ENCODE assay signal across 17 cellular contexts in the genomic region with DNA sequence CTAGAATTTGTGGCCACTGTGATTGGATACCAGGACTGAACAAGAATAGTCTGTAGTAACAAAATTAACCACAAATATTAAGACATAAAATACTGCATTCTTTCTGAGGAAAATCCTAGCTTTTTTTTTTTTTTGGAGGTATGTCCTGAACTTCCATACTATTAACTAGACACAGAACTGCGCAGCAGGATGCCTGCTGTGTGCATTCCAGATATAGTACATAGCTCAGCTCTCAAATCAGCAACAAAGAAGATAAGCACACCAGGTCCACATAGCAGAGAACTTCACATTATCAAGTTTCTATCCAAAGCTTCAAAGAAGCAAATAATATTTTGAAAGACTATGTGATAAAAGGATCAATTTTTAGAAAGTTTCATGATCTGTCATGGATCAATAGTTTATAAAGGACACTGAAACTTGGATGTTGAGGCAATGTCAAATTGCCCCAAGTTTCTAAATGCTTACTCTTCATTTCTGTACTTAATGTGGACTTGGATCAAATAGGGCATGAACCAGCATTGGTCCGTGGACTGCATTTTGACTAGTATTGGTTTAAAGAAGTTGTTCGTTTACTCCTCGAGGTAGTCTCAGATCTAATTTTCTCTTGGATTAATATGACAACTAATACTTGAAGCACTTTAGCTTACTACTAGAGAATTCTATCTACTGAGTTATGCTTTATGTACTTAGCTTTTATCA. TPM values are rescaled to one million over a fixed set of nuclear protein-coding genes. Genes with fewer than 3 reads are reported as not detected.
A peak's percentile ranks its signal among the peaks of the same experiment; 100 is the strongest.
DNase-seq lines count a peak whose midpoint lies in the region; ATAC-seq and TF ChIP-seq lines count a peak whose summit lies in the region.
"Had no signal": no experiment of that assay in that cellular context is flagged by ENCODE, and none has a peak within 500 bp of the region (broad histone marks: within the 10 kb centered on the region; RNA-seq: fewer than 3 reads in every experiment).

No MANE protein-coding gene starts in this region.

- H3K4ac ChIP-seq in mesenchymal stem cell (ENCODE audit: low read depth in 1 of 2, low read length in 2 of 2): no peak overlapping the region

- H2AK5ac ChIP-seq in mesenchymal stem cell (ENCODE audit: low read length, severe bottlenecking): no peak overlapping the region

- no peak overlapping the region for H2BK120ac ChIP-seq in mesenchymal stem cell (ENCODE audit: low read depth, low read length)

- peaks cover 0 to 96% (median 87%) of the 10 kb centered on the region in 9 donors for H3K36me3 ChIP-seq in heart left ventricle
- peaks cover 0 to 97% of the 10 kb centered on the region in 2 experiments for H3K36me3 ChIP-seq in mesenchymal stem cell (ENCODE audit: control insufficient read depth in 1 of 2, insufficient read depth in 2 of 2, low read depth in 1 of 2, low read length in 2 of 2)

- H2BK12ac ChIP-seq in mesenchymal stem cell (ENCODE audit: low read length in 2 of 2): no peak overlapping the region

- no peak overlapping the region for H3K4me2 ChIP-seq in mesenchymal stem cell (ENCODE audit: low read length, poor library complexity, severe bottlenecking)

- no peak overlapping the region for H4K8ac ChIP-seq in mesenchymal stem cell (ENCODE audit: low read length)

- H3K4me3 ChIP-seq in heart left ventricle: peak overlapping the region in 1 of 12 donors; percentile 7
- no peak overlapping the region for H3K4me3 ChIP-seq in fibroblast of pulmonary artery (replicated peaks; ENCODE audit: low read depth, low read length)
- H3K4me3 ChIP-seq in mesenchymal stem cell (ENCODE audit: insufficient read depth in 1 of 2, low read depth in 1 of 2, low read length in 2 of 2): no peak overlapping the region

- H4K91ac ChIP-seq in mesenchymal stem cell (ENCODE audit: low read length): no peak overlapping the region

- no peak overlapping the region for H2BK5ac ChIP-seq in mesenchymal stem cell (ENCODE audit: low read depth, low read length, poor library complexity, severe bottlenecking)

- no peak overlapping the region for H2BK15ac ChIP-seq in mesenchymal stem cell (ENCODE audit: low read depth, poor library complexity, severe bottlenecking)

- peak overlapping the region in 9 of 12 donors; percentile 0 to 58 (median 33) for H3K27ac ChIP-seq in heart left ventricle
- no peak overlapping the region for H3K27ac ChIP-seq in mesenchymal stem cell (ENCODE audit: low read length, poor library complexity, severe bottlenecking)

- H3K27me3 Mint-ChIP-seq in activated T-cell treated with anti-CD3 and anti-CD28 coated beads, Interleukin-2, amount 50 U/mL, for 24 hours: no peaks in the 10 kb centered on the region

- peaks cover 0 to 41% (median 12%) of the 10 kb centered on the region in 12 donors for H3K4me1 ChIP-seq in heart left ventricle
- H3K4me1 ChIP-seq in mesenchymal stem cell (ENCODE audit: control insufficient read depth, insufficient read depth, low read depth, low read length): no peaks in the 10 kb centered on the region

- H3K9me3 ChIP-seq in heart left ventricle (no peaks in the 10 kb centered on the region), mesenchymal stem cell (ENCODE audit: control insufficient read depth, low read length) (no peaks in the 10 kb centered on the region)

- H3K9ac ChIP-seq in mesenchymal stem cell (ENCODE audit: low read length): no peak overlapping the region

- no peak overlapping the region for H3K4me3 Mint-ChIP-seq in activated T-cell treated with anti-CD3 and anti-CD28 coated beads, Interleukin-2, amount 50 U/mL, for 24 hours
- H3K4me3 Mint-ChIP-seq: CD14-positive monocyte had no signal

- H3K27ac Mint-ChIP-seq in activated T-cell treated with anti-CD3 and anti-CD28 coated beads, Interleukin-2, amount 50 U/mL, for 24 hours: peak overlapping the region; percentile 62

- H3K18ac ChIP-seq in mesenchymal stem cell (ENCODE audit: low read depth in 1 of 2, low read length in 2 of 2): no peak overlapping the region

- 47 to 57% (median 54%) methylated on average over 4 of the region's 4 CpGs for WGBS in heart left ventricle, 4 donors
- WGBS in mesenchymal stem cell: 100% methylated on average over 4 of the region's 4 CpGs

- H3K27me3 ChIP-seq in heart left ventricle (no peaks in the 10 kb centered on the region), mesenchymal stem cell (ENCODE audit: control insufficient read depth in 1 of 2, insufficient read depth in 1 of 2, low read length in 2 of 2) (no peaks in the 10 kb centered on the region)

- H3K23ac ChIP-seq in mesenchymal stem cell (ENCODE audit: low read length in 2 of 2): no peak overlapping the region

- H3K79me1 ChIP-seq in mesenchymal stem cell (replicated peaks; ENCODE audit: low read length, poor library complexity, severe bottlenecking): peaks cover 2% of the 10 kb centered on the region

- intact Hi-C loops in heart left ventricle (cut with DNase I) (loop anchor here in 1 of 10 donors (10.0 kb wide), 1 partner anchor 55 kb away; no protein-coding TSS in a partner anchor), left cardiac atrium (cut with DNase I) (no loop called here)

- no peak for DNase-seq in activated T-cell treated with anti-CD3 and anti-CD28 coated beads, Interleukin-2, amount 50 U/mL, for 24 hours
- DNase-seq in activated T-cell treated with anti-CD3 and anti-CD28 coated beads, Interleukin-2, amount 50 U/mL, for 48 hours: no peak
- no peak for DNase-seq in heart left ventricle
- no peak for DNase-seq in left cardiac atrium
- peak; percentile 44 for DNase-seq in fibroblast of pulmonary artery (ENCODE audit: low read depth)
- DNase-seq in cortex of kidney (lab: John Stamatoyannopoulos, UW): no peak
- DNase-seq in CD1c-positive myeloid dendritic cell (ENCODE audit: extremely low spot score): no peak
- no peak for DNase-seq in mesenchymal stem cell
- DNase-seq: 8988T, DND-41, NCI-H1436, NCI-H1930, NCI-H226, NCI-H524, NCI-H82, OCI-M1 had no signal

- ATAC-seq in heart left ventricle: peak in 3 of 4 donors; percentile 49 to 64 (median 59)
- ATAC-seq in left cardiac atrium: no peak

- H3K9me3 Mint-ChIP-seq in activated T-cell treated with anti-CD3 and anti-CD28 coated beads, Interleukin-2, amount 50 U/mL, for 24 hours: no peaks in the 10 kb centered on the region
- H3K9me3 Mint-ChIP-seq: CD14-positive monocyte had no signal

- TF ChIP-seq CTCF in heart left ventricle (IDR thresholded peaks at IDR 0.05): no peak
- no peak for TF ChIP-seq CTCF in fibroblast of pulmonary artery (IDR thresholded peaks at IDR 0.05; ENCODE audit: low read length, missing control alignments)

- no peak for TF ChIP-seq POLR2A in heart left ventricle (IDR thresholded peaks at IDR 0.05)

- no peak overlapping the region for H3K14ac ChIP-seq in mesenchymal stem cell (ENCODE audit: low read length in 2 of 2)

- H3K4me1 Mint-ChIP-seq in activated T-cell treated with anti-CD3 and anti-CD28 coated beads, Interleukin-2, amount 50 U/mL, for 24 hours (ENCODE audit: low read depth): peaks cover 53% of the 10 kb centered on the region

- no peak overlapping the region for H2AFZ ChIP-seq in mesenchymal stem cell (ENCODE audit: low read depth, low read length)

- H3K36me3 Mint-ChIP-seq in activated T-cell treated with anti-CD3 and anti-CD28 coated beads, Interleukin-2, amount 50 U/mL, for 24 hours (ENCODE audit: low read depth): peaks cover 97% of the 10 kb centered on the region

RNA-seq across cellular contexts. Expression of a gene that starts 15.4 kb away (rescaled TPM):
- total RNA-seq in heart left ventricle (100 to 1,000 TPM in 7 of 9 donors, 10 to 100 TPM in 2; 66.5 to 573 (median 131) TPM), left cardiac atrium (100 to 1,000 TPM; 126 to 319 TPM)
- 100 to 1,000 TPM in 1 of 2 donors, 10 to 100 TPM in 1; 34.4 to 234 TPM for polyA plus RNA-seq in heart left ventricle
- 61.9 TPM for polyA plus RNA-seq in mesenchymal stem cell (2013, experiment 1 of 2)
- 63.3 TPM for polyA plus RNA-seq in mesenchymal stem cell (2013, experiment 2 of 2)

Comparison
In these comparisons a context has a peak if more than half of its experiments do, and no peak if none do; other contexts are left out.
1. ATAC-seq: peak in heart left ventricle (3 of 4); none in left cardiac atrium (0 of 2).